In the genomic region with DNA sequence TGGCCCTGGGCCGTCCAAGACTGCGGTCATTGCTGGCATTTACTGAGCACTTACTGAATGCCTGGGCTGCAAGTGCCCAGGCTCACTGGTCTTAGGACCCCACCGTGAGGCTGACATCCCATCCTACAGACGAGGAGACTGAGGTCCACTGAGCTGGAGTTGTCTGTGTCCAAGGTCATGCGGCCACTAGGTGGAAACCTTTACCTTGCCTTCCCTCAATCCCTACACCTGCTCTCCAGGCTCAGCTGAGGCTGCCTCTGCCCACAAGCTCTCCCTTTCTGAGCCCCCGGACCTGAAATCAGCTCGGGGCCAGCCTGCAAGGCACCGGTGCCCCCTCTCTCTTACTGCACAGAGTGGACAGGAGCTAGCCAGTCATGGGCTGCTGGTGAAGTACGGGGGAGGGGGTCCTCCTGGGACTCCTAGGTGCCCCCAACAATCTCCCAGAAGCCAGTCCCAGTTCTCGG, we compare ENCODE assay signal across 8 cellular contexts. TPM values are rescaled to one million over a fixed set of nuclear protein-coding genes. Genes with fewer than 3 reads are reported as not detected.
A peak's percentile ranks its signal among the peaks of the same experiment; 100 is the strongest.
DNase-seq lines count a peak whose midpoint lies in the region; ATAC-seq and TF ChIP-seq lines count a peak whose summit lies in the region.

No MANE protein-coding gene starts in this region.

- H3K36me3 ChIP-seq in endodermal cell (ENCODE audit: control insufficient read depth, insufficient read depth, low read length), result no peaks in the 10 kb centered on the region
- H3K36me3 ChIP-seq in tibial artery, result no peaks in the 10 kb centered on the region

- H3K4me1 Mint-ChIP-seq in activated CD4-positive, alpha-beta T cell treated with anti-CD3 and anti-CD28 coated beads for 36 hours, result peaks cover 5% of the 10 kb centered on the region
- no peaks in the 10 kb centered on the region for H3K4me1 Mint-ChIP-seq in endodermal cell
- H3K4me1 Mint-ChIP-seq in nephron, result peaks cover 6% of the 10 kb centered on the region

- no peaks in the 10 kb centered on the region for H3K36me3 Mint-ChIP-seq in activated CD4-positive, alpha-beta T cell treated with anti-CD3 and anti-CD28 coated beads for 36 hours (ENCODE audit: low read depth)
- H3K36me3 Mint-ChIP-seq in endodermal cell (ENCODE audit: low read depth), result no peaks in the 10 kb centered on the region
- no peaks in the 10 kb centered on the region for H3K36me3 Mint-ChIP-seq in nephron (ENCODE audit: low read depth)

- no peaks in the 10 kb centered on the region for H3K9me3 Mint-ChIP-seq in activated CD4-positive, alpha-beta T cell treated with anti-CD3 and anti-CD28 coated beads for 36 hours (ENCODE audit: low read depth)
- H3K9me3 Mint-ChIP-seq in endodermal cell (no peaks in the 10 kb centered on the region), nephron (no peaks in the 10 kb centered on the region)

- DNase-seq in G401 (ENCODE audit: low spot score) (peak; percentile 87), NCI-H146 treated with DMSO at 0.1 percent for 48 hours (lab: John Stamatoyannopoulos, UW; ENCODE audit: unreplicated experiment) (peak; percentile 66), endodermal cell (peak; percentile 90), tibial artery (no peak)
- DNase-seq in activated CD4-positive, alpha-beta T cell treated with anti-CD3 and anti-CD28 coated beads for 36 hours, result peak; percentile 74

- H3K27ac Mint-ChIP-seq in activated CD4-positive, alpha-beta T cell treated with anti-CD3 and anti-CD28 coated beads for 36 hours, result no peak overlapping the region
- H3K27ac Mint-ChIP-seq in endodermal cell (peak overlapping the region; percentile 17), nephron (no peak overlapping the region)

- H3K9me3 ChIP-seq in endodermal cell (ENCODE audit: control insufficient read depth, low read length), result no peaks in the 10 kb centered on the region
- no peaks in the 10 kb centered on the region for H3K9me3 ChIP-seq in tibial artery

- no peak overlapping the region for H3K9ac ChIP-seq in endodermal cell (ENCODE audit: extremely low read depth, low read length, poor library complexity, severe bottlenecking)

- H3K4me1 ChIP-seq in endodermal cell (ENCODE audit: control insufficient read depth, insufficient read depth, low read length) (peaks cover 7% of the 10 kb centered on the region), tibial artery (peaks cover 0 to 21% (median 16%) of the 10 kb centered on the region in 4 donors)

- H3K27me3 Mint-ChIP-seq in activated CD4-positive, alpha-beta T cell treated with anti-CD3 and anti-CD28 coated beads for 36 hours, result peaks cover 23% of the 10 kb centered on the region
- peaks cover 37% of the 10 kb centered on the region for H3K27me3 Mint-ChIP-seq in endodermal cell (ENCODE audit: insufficient read depth)
- H3K27me3 Mint-ChIP-seq in nephron (ENCODE audit: low read depth), result peaks cover 21% of the 10 kb centered on the region

- in situ Hi-C loops in G401 (cut with HindIII; ENCODE audit: low sequenced_read_pairs), result no loop called here

- TF ChIP-seq CTCF in 22Rv1 (IDR thresholded peaks at IDR 0.05) (peak; percentile 70), endodermal cell (conservative IDR thresholded peaks at IDR 0.05) (peak; percentile 84), nephron (IDR thresholded peaks at IDR 0.05; ENCODE audit: unreplicated experiment in 3 of 3) (peak; percentile 32 to 46 (median 44)), tibial artery (IDR thresholded peaks at IDR 0.05) (peak in 1 of 2 experiments; percentile 25)

- CTCF ChIA-PET in activated CD4-positive, alpha-beta T cell treated with anti-CD3 and anti-CD28 coated beads for 36 hours (lab: Charles Lee), result interaction anchor here (0.6 to 1.9 kb wide), 13 partner anchors 9 to 625 kb away, joined by 3 to 9 read pairs (median 3); a partner anchor contains a TSS

- H3K4me3 Mint-ChIP-seq in activated CD4-positive, alpha-beta T cell treated with anti-CD3 and anti-CD28 coated beads for 36 hours, result peak overlapping the region; percentile 26
- H3K4me3 Mint-ChIP-seq in endodermal cell, result peak overlapping the region; percentile 49
- H3K4me3 Mint-ChIP-seq in nephron, result peak overlapping the region; percentile 62 to 73 (median 66)

- H3K27ac ChIP-seq in 22Rv1 (peak overlapping the region; percentile 50), endodermal cell (ENCODE audit: low read depth, low read length) (no peak overlapping the region), tibial artery (no peak overlapping the region)

- WGBS in endodermal cell (ENCODE audit: insufficient coverage in 1 of 2, insufficient read length in 1 of 2), 2 experiments, result 19 to 20% methylated on average over 6 to 10 of the region's 10 CpGs

- POLR2A ChIA-PET in activated CD4-positive, alpha-beta T cell treated with anti-CD3 and anti-CD28 coated beads for 36 hours (lab: Charles Lee), result interaction anchor here (1.1 to 1.5 kb wide), 2 partner anchors 19 to 40 kb away, joined by 4 to 9 read pairs; a partner anchor contains a TSS

- peak overlapping the region; percentile 66 for H3K4me3 ChIP-seq in endodermal cell (ENCODE audit: low read length)
- H3K4me3 ChIP-seq in tibial artery, result no peak overlapping the region

- intact Hi-C loops in activated CD4-positive, alpha-beta T cell treated with anti-CD3 and anti-CD28 coated beads for 36 hours (cut with DNase I, micrococcal nuclease), result loop anchor here in 1 of 2 experiments (1.0 to 5.0 kb wide), 3 partner anchors 28 to 306 kb away; a partner anchor contains a TSS
- intact Hi-C loops in tibial artery (cut with DNase I; ENCODE audit: low total_unique reads), result no loop called here

- ATAC-seq in activated CD4-positive, alpha-beta T cell treated with anti-CD3 and anti-CD28 coated beads for 36 hours, result peak; percentile 87
- ATAC-seq in HG02610 (IDR thresholded peaks at IDR 0.05; ENCODE audit: unreplicated experiment), result no peak

- H3K27me3 ChIP-seq in endodermal cell (ENCODE audit: control insufficient read depth, insufficient read depth, low read length, poor library complexity, severe bottlenecking) (peaks cover 38% of the 10 kb centered on the region), tibial artery (peaks cover 2 to 64% of the 10 kb centered on the region in 2 donors)

RNA-seq across cellular contexts. Expression of a gene that starts 1.5 kb away (rescaled TPM):
- 0.80 and 4.2 TPM in 2 replicates for total RNA-seq in G401 (2014; rRNA removed; shearing (Covaris generic))
- 1 to 10 TPM in 1 of 2 experiments, under 1 TPM in 1; 0.98 to 1.3 TPM for total RNA-seq in activated CD4-positive, alpha-beta T cell treated with anti-CD3 and anti-CD28 coated beads for 36 hours
- 1 to 10 TPM; 8.2 to 9.7 TPM for total RNA-seq in endodermal cell
- polyA plus RNA-seq in endodermal cell (2013, experiment 1 of 2), result 11.9 TPM
- 9.7 TPM for polyA plus RNA-seq in endodermal cell (2013, experiment 2 of 2)

RNA-seq across cellular contexts. Expression of a gene that starts 10.4 kb away (rescaled TPM):
- 34.8 and 86.2 TPM in 2 replicates for total RNA-seq in G401 (2014; rRNA removed; shearing (Covaris generic))
- total RNA-seq in activated CD4-positive, alpha-beta T cell treated with anti-CD3 and anti-CD28 coated beads for 36 hours, result 10 to 100 TPM; 61.3 to 76.1 TPM
- total RNA-seq in endodermal cell, result 10 to 100 TPM; 60.3 to 70.8 TPM
- 64.9 TPM for polyA plus RNA-seq in endodermal cell (2013, experiment 1 of 2)
- 61.5 TPM for polyA plus RNA-seq in endodermal cell (2013, experiment 2 of 2)

RNA-seq across cellular contexts. Expression of a gene that starts 15.8 kb away (rescaled TPM):
- 1.9 and 2.1 TPM in 2 replicates for total RNA-seq in G401 (2014; rRNA removed; shearing (Covaris generic))
- 1 to 10 TPM; 8.0 to 8.8 TPM for total RNA-seq in activated CD4-positive, alpha-beta T cell treated with anti-CD3 and anti-CD28 coated beads for 36 hours
- 10 to 100 TPM in 1 of 2 donors, 1 to 10 TPM in 1; 7.7 to 15.0 TPM for total RNA-seq in endodermal cell
- 17.3 TPM for polyA plus RNA-seq in endodermal cell (2013, experiment 1 of 2)
- polyA plus RNA-seq in endodermal cell (2013, experiment 2 of 2), result 15.4 TPM

RNA-seq across cellular contexts. Expression of a gene that starts 19.8 kb away (rescaled TPM):
- total RNA-seq in G401 (2014; rRNA removed; shearing (Covaris generic)), result 47.8 and 70.9 TPM in 2 replicates
- total RNA-seq in activated CD4-positive, alpha-beta T cell treated with anti-CD3 and anti-CD28 coated beads for 36 hours, result 10 to 100 TPM; 11.5 to 15.0 TPM
- total RNA-seq in endodermal cell, result 10 to 100 TPM; 31.0 to 32.0 TPM
- polyA plus RNA-seq in endodermal cell (2013, experiment 1 of 2), result 32.6 TPM
- 31.5 TPM for polyA plus RNA-seq in endodermal cell (2013, experiment 2 of 2)

RNA-seq across cellular contexts. Expression of a gene that starts 28.5 kb away (rescaled TPM):
- 40.4 and 59.4 TPM in 2 replicates for total RNA-seq in G401 (2014; rRNA removed; shearing (Covaris generic))
- total RNA-seq in activated CD4-positive, alpha-beta T cell treated with anti-CD3 and anti-CD28 coated beads for 36 hours, result 10 to 100 TPM; 18.0 to 18.6 TPM
- total RNA-seq in endodermal cell, result 10 to 100 TPM; 24.5 to 29.6 TPM
- 25.0 TPM for polyA plus RNA-seq in endodermal cell (2013, experiment 1 of 2)
- polyA plus RNA-seq in endodermal cell (2013, experiment 2 of 2), result 18.9 TPM

Comparison
In these comparisons a context has a peak if more than half of its experiments do, and no peak if none do; other contexts are left out.
1. DNase-seq: peak in G401 (single experiment), NCI-H146 treated with DMSO at 0.1 percent for 48 hours (single experiment), activated CD4-positive, alpha-beta T cell treated with anti-CD3 and anti-CD28 coated beads for 36 hours (single experiment) and endodermal cell (single experiment); none in tibial artery (0 of 2).
2. Peak in every context shown above with its lines, with median percentiles within 50 percentile points of each other: H3K4me3 Mint-ChIP-seq.